In the genomic region with DNA sequence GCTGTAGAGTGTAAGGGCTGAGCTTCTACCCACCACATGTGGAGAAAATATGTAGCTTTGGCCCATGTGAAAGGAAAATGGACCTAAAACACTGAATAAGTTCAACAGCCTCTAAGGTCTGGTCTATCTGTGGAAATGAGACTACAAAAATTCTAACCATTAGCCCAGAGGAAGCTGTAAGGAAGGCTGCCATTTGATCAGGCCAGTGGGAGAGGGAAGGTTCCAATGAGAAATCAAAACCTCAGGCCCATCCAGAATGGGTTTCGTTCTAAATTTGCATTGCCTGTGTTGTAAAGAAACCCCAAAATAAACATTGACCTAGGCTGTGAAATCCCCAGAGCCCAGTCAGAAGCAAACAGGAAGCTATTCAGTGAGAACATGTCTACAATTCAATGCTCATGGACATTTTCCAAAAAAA, we compare ENCODE assay signal across 12 cellular contexts.
DNase-seq lines count a peak whose midpoint lies in the region; ATAC-seq and TF ChIP-seq lines count a peak whose summit lies in the region.
"Had no signal": no experiment of that assay in that cellular context is flagged by ENCODE, and none has a peak within 500 bp of the region (broad histone marks: within the 10 kb centered on the region; RNA-seq: fewer than 3 reads in every experiment).

No MANE protein-coding gene starts in this region.

- peaks cover 2% of the 10 kb centered on the region for H3K27me3 Mint-ChIP-seq in endodermal cell (ENCODE audit: insufficient read depth)

- no peaks in the 10 kb centered on the region for H3K4me1 Mint-ChIP-seq in endodermal cell

- H3K4me3 Mint-ChIP-seq in endodermal cell, result no peak overlapping the region
- H3K4me3 Mint-ChIP-seq: CD8-positive, alpha-beta T cell; T-helper 1 cell treated with Interleukin-12 subunit alpha and Interleukin-12 subunit beta and Interleukin-4 antibody, amounts not matched to agents 30 μg/mL and 1 μg/mL, for 36 hours had no signal

- H3K4me2 ChIP-seq in BLaER1, result peak overlapping the region; percentile 93

- H3K9ac ChIP-seq in BLaER1 (no peak overlapping the region; the same call in 1 of the 2 replicates), endodermal cell (ENCODE audit: extremely low read depth, low read length, poor library complexity, severe bottlenecking) (no peak overlapping the region)

- H4K20me1 ChIP-seq in BLaER1, result no peaks in the 10 kb centered on the region

- H3K4me3 ChIP-seq in BLaER1, result peak overlapping the region; percentile 51; the same call in 1 of the 2 replicates
- no peak overlapping the region for H3K4me3 ChIP-seq in MG63
- no peak overlapping the region for H3K4me3 ChIP-seq in heart left ventricle
- no peak overlapping the region for H3K4me3 ChIP-seq in endodermal cell (ENCODE audit: low read length)
- H3K4me3 ChIP-seq: stomach had no signal

- DNase-seq in MG63, result peak; percentile 20
- peak in 3 of 5 donors; percentile 25 to 44 (median 38) for DNase-seq in heart left ventricle
- no peak for DNase-seq in stimulated activated CD4-positive, alpha-beta T cell treated with anti-CD3 and anti-CD28 coated beads, Interleukin-12 subunit alpha, Interleukin-12 subunit beta, amount 100 ng/mL, for 4 hours
- no peak for DNase-seq in activated CD8-positive, alpha-beta memory T cell treated with anti-CD3 and anti-CD28 coated beads, Interleukin-2, amount 50 U/mL, for 4 hours
- no peak for DNase-seq in stimulated activated naive CD4-positive, alpha-beta T cell (lab: John Stamatoyannopoulos, UW)
- no peak for DNase-seq in endodermal cell
- DNase-seq: CD8-positive, alpha-beta T cell; NCI-H2171; stomach had no signal

- TF ChIP-seq POLR2A in heart left ventricle (IDR thresholded peaks at IDR 0.05), result no peak

- no peaks in the 10 kb centered on the region for H3K9me3 ChIP-seq in BLaER1
- H3K9me3 ChIP-seq in MG63, result no peaks in the 10 kb centered on the region
- H3K9me3 ChIP-seq in heart left ventricle, result no peaks in the 10 kb centered on the region
- H3K9me3 ChIP-seq in endodermal cell (ENCODE audit: control insufficient read depth, low read length), result no peaks in the 10 kb centered on the region
- H3K9me3 ChIP-seq: stomach had no signal

- peak; percentile 67 for ATAC-seq in GM21360 (IDR thresholded peaks at IDR 0.05; ENCODE audit: unreplicated experiment)
- peak; percentile 31 to 93 (median 74) for ATAC-seq in heart left ventricle
- ATAC-seq: CD8-positive, alpha-beta T cell had no signal

- peak overlapping the region; percentile 74 for H3K27ac ChIP-seq in BLaER1
- peak overlapping the region in 10 of 12 donors; percentile 1 to 86 (median 62) for H3K27ac ChIP-seq in heart left ventricle
- H3K27ac ChIP-seq in endodermal cell (ENCODE audit: low read depth, low read length), result no peak overlapping the region

- 27 to 47% (median 41%) methylated on average over 1 of the region's 1 CpG for whole genome bisulfite sequencing in heart left ventricle, 4 donors
- 56 to 61% methylated on average over 1 of the region's 1 CpG for WGBS in endodermal cell (ENCODE audit: insufficient coverage in 1 of 2, insufficient read length in 1 of 2), 2 experiments

- H3K9me3 Mint-ChIP-seq in endodermal cell, result peaks cover 6% of the 10 kb centered on the region
- H3K9me3 Mint-ChIP-seq: T-helper 1 cell treated with Interleukin-12 subunit alpha and Interleukin-12 subunit beta and Interleukin-4 antibody, amounts not matched to agents 30 μg/mL and 1 μg/mL, for 36 hours had no signal

- H3K4me1 ChIP-seq in BLaER1 (peaks cover 42% of the 10 kb centered on the region), heart left ventricle (peaks cover 0 to 22% (median 9%) of the 10 kb centered on the region in 12 donors), endodermal cell (ENCODE audit: control insufficient read depth, insufficient read depth, low read length) (no peaks in the 10 kb centered on the region)
- H3K4me1 ChIP-seq: stomach had no signal

- H3K36me3 ChIP-seq in BLaER1 (no peaks in the 10 kb centered on the region), MG63 (no peaks in the 10 kb centered on the region), heart left ventricle (no peaks in the 10 kb centered on the region), endodermal cell (ENCODE audit: control insufficient read depth, insufficient read depth, low read length) (no peaks in the 10 kb centered on the region)
- H3K36me3 ChIP-seq: stomach had no signal

- H3K27me3 ChIP-seq in BLaER1 (no peaks in the 10 kb centered on the region), MG63 (no peaks in the 10 kb centered on the region), heart left ventricle (no peaks in the 10 kb centered on the region), endodermal cell (ENCODE audit: control insufficient read depth, insufficient read depth, low read length, poor library complexity, severe bottlenecking) (no peaks in the 10 kb centered on the region)
- H3K27me3 ChIP-seq: stomach had no signal

- no peaks in the 10 kb centered on the region for H3K36me3 Mint-ChIP-seq in endodermal cell (ENCODE audit: low read depth)
- H3K36me3 Mint-ChIP-seq: CD8-positive, alpha-beta T cell had no signal

- TF ChIP-seq CTCF in heart left ventricle (IDR thresholded peaks at IDR 0.05) (no peak), endodermal cell (conservative IDR thresholded peaks at IDR 0.05) (no peak)

- no peak overlapping the region for H3K27ac Mint-ChIP-seq in endodermal cell
- H3K27ac Mint-ChIP-seq: CD8-positive, alpha-beta T cell; T-helper 1 cell treated with Interleukin-12 subunit alpha and Interleukin-12 subunit beta and Interleukin-4 antibody, amounts not matched to agents 30 μg/mL and 1 μg/mL, for 36 hours had no signal

- intact Hi-C loops in heart left ventricle (cut with DNase I), result no loop called here

Comparison
In these comparisons a context has a peak if more than half of its experiments do, and no peak if none do; other contexts are left out.
1. DNase-seq: peak in MG63 (single experiment) and heart left ventricle (3 of 5); none in stimulated activated CD4-positive, alpha-beta T cell treated with anti-CD3 and anti-CD28 coated beads, Interleukin-12 subunit alpha, Interleukin-12 subunit beta, amount 100 ng/mL, for 4 hours (single experiment), activated CD8-positive, alpha-beta memory T cell treated with anti-CD3 and anti-CD28 coated beads, Interleukin-2, amount 50 U/mL, for 4 hours (single experiment), stimulated activated naive CD4-positive, alpha-beta T cell (0 of 6) and endodermal cell (single experiment).